In the genomic region with DNA sequence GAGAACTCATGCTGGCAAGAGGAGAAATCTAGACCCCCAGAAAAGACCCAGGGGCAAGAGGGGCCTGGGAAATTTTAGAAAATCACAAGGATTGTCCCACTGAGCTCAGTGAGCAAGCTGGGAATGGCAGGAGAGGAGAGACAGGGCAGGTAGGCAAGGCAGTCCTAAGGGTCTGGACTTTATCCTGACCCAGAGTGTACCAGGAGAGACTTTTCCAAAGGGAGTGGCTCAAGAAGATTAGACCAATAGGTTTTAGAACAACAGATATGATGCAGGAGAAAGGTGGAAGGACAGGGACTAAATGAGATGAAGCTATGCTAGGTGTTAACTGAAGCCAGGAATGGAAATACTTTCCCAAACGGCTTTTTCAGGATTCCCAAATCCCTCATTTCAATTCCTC, we compare ENCODE assay signal across 27 cellular contexts.
"Had no signal": no experiment of that assay in that cellular context is flagged by ENCODE, and none has a peak within 500 bp of the region (broad histone marks: within the 10 kb centered on the region; RNA-seq: fewer than 3 reads in every experiment).

No MANE protein-coding gene starts in this region.

- H3K27ac ChIP-seq: colonic mucosa, coronary artery, epithelial cell of prostate, esophagus muscularis mucosa, esophagus squamous epithelium, foreskin keratinocyte, gastrocnemius medialis, gastroesophageal sphincter, heart left ventricle, heart right ventricle had no signal

- H3K27me3 ChIP-seq: colonic mucosa had no signal

- H3K36me3 ChIP-seq: colonic mucosa, esophagus muscularis mucosa, esophagus squamous epithelium, gastrocnemius medialis, gastroesophageal sphincter, heart left ventricle, heart right ventricle had no signal

- H3K4me3 ChIP-seq: colonic mucosa, coronary artery, dorsolateral prefrontal cortex, esophagus muscularis mucosa, esophagus squamous epithelium, gastrocnemius medialis, gastroesophageal sphincter, heart left ventricle, heart right ventricle had no signal

- FAIRE-seq: colon, endometrium, endothelial cell of umbilical vein, frontal cortex had no signal

- H3K4me1 ChIP-seq: colonic mucosa, esophagus muscularis mucosa, esophagus squamous epithelium, foreskin keratinocyte, gastrocnemius medialis, gastroesophageal sphincter, heart right ventricle had no signal

- DNase-seq: colonic mucosa; cortex of kidney; dermis blood vessel endothelial cell; dorsolateral prefrontal cortex; effector CD4-positive, alpha-beta T cell; effector CD8-positive, alpha-beta T cell; effector memory CD4-positive, alpha-beta T cell; effector memory CD8-positive, alpha-beta T cell; endodermal cell; erythroblast; esophagus squamous epithelium; foreskin fibroblast; foreskin keratinocyte; foreskin melanocyte; gastrocnemius medialis; glutamatergic neuron; head of caudate nucleus; heart left ventricle; heart right ventricle had no signal

- H3K9me3 ChIP-seq: colonic mucosa, esophagus muscularis mucosa, esophagus squamous epithelium, gastrocnemius medialis, gastroesophageal sphincter, heart left ventricle, heart right ventricle had no signal
